6 cellular contexts compared by ENCODE assay signal in genomic region chr17:36315736-36316135, GRCh38. TPM values are rescaled to one million over a fixed set of nuclear protein-coding genes. Genes with fewer than 3 reads are reported as not detected.
"Had no signal": no experiment of that assay in that cellular context is flagged by ENCODE, and none has a peak within 500 bp of the region (broad histone marks: within the 10 kb centered on the region; RNA-seq: fewer than 3 reads in every experiment).

No MANE protein-coding gene starts in this region.

RNA-seq across cellular contexts. Expression of gene TBC1D3G, which starts 7.9 kb away (rescaled TPM):
- total RNA-seq: M059J, NCI-H460, PC-9, Right ventricle myocardium superior, SJSA1 had no signal
- polyA plus RNA-seq: SK-N-SH had no signal

RNA-seq across cellular contexts. Expression of gene TBC1D3I, which starts 51.4 kb away (rescaled TPM):
- total RNA-seq: NCI-H460, SJSA1 had no signal
- polyA plus RNA-seq: SK-N-SH had no signal
